9 cellular contexts compared by ENCODE assay signal in genomic region chr21:32371913-32372314, GRCh38. TPM values are rescaled to one million over a fixed set of nuclear protein-coding genes. Genes with fewer than 3 reads are reported as not detected.
DNase-seq lines count a peak whose midpoint lies in the region; ATAC-seq, FAIRE-seq and TF ChIP-seq lines count a peak whose summit lies in the region.
"Had no signal": no experiment of that assay in that cellular context is flagged by ENCODE, and none has a peak within 500 bp of the region (broad histone marks: within the 10 kb centered on the region; RNA-seq: fewer than 3 reads in every experiment).

No MANE protein-coding gene starts in this region.

- TSS peak; percentile 39 for BruUV-seq in endothelial cell of umbilical vein (replicated peaks; lab: Mats Ljungman, UMichigan)

- no peaks in the 10 kb centered on the region for H3K4me1 Mint-ChIP-seq in CD4-positive, alpha-beta T cell (ENCODE audit: low read depth)

- no peaks in the 10 kb centered on the region for H3K27me3 Mint-ChIP-seq in CD4-positive, alpha-beta T cell

- peaks cover 79 to 100% (median 98%) of the 10 kb centered on the region in 11 experiments for H3K36me3 ChIP-seq in BLaER1 treated with 17β-estradiol and CSF1 and Interleukin-3, amounts not matched to agents 10 nM and 100 nM
- H3K36me3 ChIP-seq in endothelial cell of umbilical vein (ENCODE audit: control insufficient read depth in 2 of 2, extremely low read depth in 1 of 2, insufficient read depth in 2 of 2, low read length in 2 of 2) (peaks cover 6 to 8% of the 10 kb centered on the region in 2 experiments), pancreas (peaks cover 0 to 37% (median 22%) of the 10 kb centered on the region in 3 donors)

- H3K4me3 ChIP-seq in BLaER1 treated with 17β-estradiol and CSF1 and Interleukin-3, amounts not matched to agents 10 nM and 100 nM = no peak overlapping the region
- H3K4me3 ChIP-seq in endothelial cell of umbilical vein (replicated peaks in 1 of 3; ENCODE audit: insufficient read depth in 1 of 3, low read depth in 1 of 3, low read length in 3 of 3) (no peak overlapping the region), pancreas (no peak overlapping the region)

- dilution Hi-C loops in endothelial cell of umbilical vein (cut with MboI; ENCODE audit: extremely low pct_ligation_motif_present, low sequenced_read_pairs) = no loop called here

- H3K27me3 ChIP-seq in BLaER1 treated with 17β-estradiol and CSF1 and Interleukin-3, amounts not matched to agents 10 nM and 100 nM = no peaks in the 10 kb centered on the region
- H3K27me3 ChIP-seq in endothelial cell of umbilical vein (ENCODE audit: control insufficient read depth in 2 of 2, insufficient read depth in 2 of 2, low read length in 2 of 2) = no peaks in the 10 kb centered on the region
- no peaks in the 10 kb centered on the region for H3K27me3 ChIP-seq in pancreas
- H3K27me3 ChIP-seq in CD4-positive, alpha-beta T cell (ENCODE audit: control insufficient read depth, insufficient read depth, low read length) = no peaks in the 10 kb centered on the region

- H3K36me3 Mint-ChIP-seq in CD4-positive, alpha-beta T cell (ENCODE audit: low read depth) = peaks cover 92% of the 10 kb centered on the region

- peaks cover 3% of the 10 kb centered on the region for H3K79me2 ChIP-seq in endothelial cell of umbilical vein (ENCODE audit: control insufficient read depth, insufficient read depth, low read length)

- peak; percentile 43 for TF ChIP-seq POLR2A in endothelial cell of umbilical vein (IDR thresholded peaks at IDR 0.05; ENCODE audit: low read depth, low read length)

- intact Hi-C loops in endothelial cell of umbilical vein (cut with micrococcal nuclease) (loop anchor here (1.0 kb wide), 1 partner anchor 152 kb away; no protein-coding TSS in a partner anchor), pancreas (cut with DNase I) (no loop called here)
- intact Hi-C loops in CD4-positive, alpha-beta T cell (cut with DNase I, micrococcal nuclease) = no loop called here

- peak overlapping the region; percentile 33 for H2AFZ ChIP-seq in endothelial cell of umbilical vein (ENCODE audit: low read depth, low read length)

- ATAC-seq in pancreas = peak in 3 of 4 donors; percentile 28 to 79 (median 48)
- ATAC-seq in GM18868 (IDR thresholded peaks at IDR 0.05; ENCODE audit: unreplicated experiment) = no peak
- no peak for ATAC-seq in GM18907 (IDR thresholded peaks at IDR 0.05; ENCODE audit: unreplicated experiment)
- ATAC-seq in CD4-positive, alpha-beta T cell (ENCODE audit: poor library complexity) = no peak

- no peak overlapping the region for H3K9ac ChIP-seq in BLaER1 treated with 17β-estradiol and CSF1 and Interleukin-3, amounts not matched to agents 10 nM and 100 nM
- peak overlapping the region; percentile 56 for H3K9ac ChIP-seq in endothelial cell of umbilical vein (replicated peaks; ENCODE audit: extremely low read depth, insufficient read depth, low read length)

- peaks cover 0 to 60% (median 9%) of the 10 kb centered on the region in 11 experiments; a peak in 9 of 22 replicates for H4K20me1 ChIP-seq in BLaER1 treated with 17β-estradiol and CSF1 and Interleukin-3, amounts not matched to agents 10 nM and 100 nM
- H4K20me1 ChIP-seq in endothelial cell of umbilical vein (replicated peaks; ENCODE audit: control insufficient read depth, extremely low read depth, insufficient read depth, low read length) = no peaks in the 10 kb centered on the region

- no peaks in the 10 kb centered on the region for H3K9me1 ChIP-seq in endothelial cell of umbilical vein (replicated peaks; ENCODE audit: control insufficient read depth, extremely low read depth, insufficient read depth, low read length)

- peak overlapping the region in 7 of 11 experiments; percentile 15 to 55 (median 35); a peak in 9 of 22 replicates for H3K4me2 ChIP-seq in BLaER1 treated with 17β-estradiol and CSF1 and Interleukin-3, amounts not matched to agents 10 nM and 100 nM
- peak overlapping the region; percentile 37 for H3K4me2 ChIP-seq in endothelial cell of umbilical vein (ENCODE audit: insufficient read depth, low read length)

- no peak overlapping the region for H3K27ac Mint-ChIP-seq in CD4-positive, alpha-beta T cell

- TF ChIP-seq CTCF in endothelial cell of umbilical vein (IDR thresholded peaks at IDR 0.05; ENCODE audit: extremely low read depth in 1 of 2, insufficient read depth in 1 of 2, low read depth in 1 of 2, low read length in 2 of 2) (no peak), pancreas (IDR thresholded peaks at IDR 0.05) (no peak)
- TF ChIP-seq CTCF in CD4-positive, alpha-beta T cell (IDR thresholded peaks at IDR 0.05) = no peak

- 78 to 83% methylated on average over 6 of the region's 6 CpGs for WGBS in pancreas, 2 donors

- CTCF ChIA-PET in endothelial cell of umbilical vein (lab: Charles Lee) = interaction anchor here (0.9 to 2.4 kb wide), 10 partner anchors 8 to 229 kb away, joined by 3 to 38 read pairs (median 5); partner anchors contain the start of gene URB1
- CTCF ChIA-PET in CD4-positive, alpha-beta T cell (lab: Charles Lee) = no interaction called here

- POLR2A ChIA-PET in endothelial cell of umbilical vein (lab: Charles Lee) = no interaction called here
- POLR2A ChIA-PET in CD4-positive, alpha-beta T cell (lab: Charles Lee) = no interaction called here

- no peak overlapping the region for H3K4me3 Mint-ChIP-seq in CD4-positive, alpha-beta T cell

- FAIRE-seq in endothelial cell of umbilical vein (lab: Jason Lieb, UNC) (peak; percentile 76), pancreas (lab: Jason Lieb, UNC) (no peak)
- FAIRE-seq: colon had no signal

- no peaks in the 10 kb centered on the region for H3K9me3 Mint-ChIP-seq in CD4-positive, alpha-beta T cell

- DNase-seq in NOMO-1 (lab: John Stamatoyannopoulos, UW; ENCODE audit: unreplicated experiment in 2 of 2) = peak; percentile 48 to 90
- peak; percentile 98 for DNase-seq in endothelial cell of umbilical vein (ENCODE audit: low read depth, low spot score)
- DNase-seq in pancreas = no peak
- DNase-seq in CD4-positive, alpha-beta T cell = no peak
- DNase-seq in NCI-H1092 (lab: John Stamatoyannopoulos, UW) = no peak

- H3K4me1 ChIP-seq in BLaER1 treated with 17β-estradiol and CSF1 and Interleukin-3, amounts not matched to agents 10 nM and 100 nM = peaks cover 12 to 33% (median 22%) of the 10 kb centered on the region in 10 experiments
- H3K4me1 ChIP-seq in endothelial cell of umbilical vein (ENCODE audit: control insufficient read depth, extremely low read depth, insufficient read depth, low read length) (peaks cover 29% of the 10 kb centered on the region), pancreas (no peaks in the 10 kb centered on the region)

- H3K27ac ChIP-seq in BLaER1 treated with 17β-estradiol and CSF1 and Interleukin-3, amounts not matched to agents 10 nM and 100 nM = peak overlapping the region in 8 of 11 experiments; percentile 19 to 47 (median 31); a peak in 12 of 22 replicates
- H3K27ac ChIP-seq in endothelial cell of umbilical vein (ENCODE audit: insufficient read depth, low read depth, low read length) (peak overlapping the region; percentile 93), pancreas (peak overlapping the region in 1 of 4 donors; percentile 13)
- no peak overlapping the region for H3K27ac ChIP-seq in CD4-positive, alpha-beta T cell (ENCODE audit: low read depth, low read length)

- H3K9me3 ChIP-seq in BLaER1 treated with 17β-estradiol and CSF1 and Interleukin-3, amounts not matched to agents 10 nM and 100 nM (replicated peaks in 1 of 11) = no peaks in the 10 kb centered on the region
- H3K9me3 ChIP-seq in endothelial cell of umbilical vein (replicated peaks; ENCODE audit: control insufficient read depth, insufficient read depth, low read length) (no peaks in the 10 kb centered on the region), pancreas (no peaks in the 10 kb centered on the region)
- no peaks in the 10 kb centered on the region for H3K9me3 ChIP-seq in CD4-positive, alpha-beta T cell (ENCODE audit: control insufficient read depth, low read length)

TF ChIP-seq in endothelial cell of umbilical vein, 7 proteins besides CTCF, POLR2A, EP300 and RAD21:
- TF ChIP-seq FOS (IDR thresholded peaks at IDR 0.05; ENCODE audit: borderline replicate concordance, insufficient read depth, low read length) = peak; percentile 60
- TF ChIP-seq EZH2 (IDR thresholded peaks at IDR 0.05; ENCODE audit: borderline replicate concordance, low read depth, low read length, severe bottlenecking) = no peak
- no peak for TF ChIP-seq MAX (IDR thresholded peaks at IDR 0.05; ENCODE audit: insufficient read depth, insufficient read length)
- no peak for TF ChIP-seq JUN (IDR thresholded peaks at IDR 0.05; ENCODE audit: borderline replicate concordance, insufficient read depth, insufficient read length, low read depth)
TF ChIP-seq in endothelial cell of umbilical vein: peak in this region for 1.

RNA-seq across cellular contexts. Expression of gene URB1, which starts 20.9 kb away (rescaled TPM):
- total RNA-seq in endothelial cell of umbilical vein = 21.4 and 27.3 TPM in 2 replicates
- 8.0 and 8.3 TPM in 2 replicates for polyA plus RNA-seq in endothelial cell of umbilical vein
- 6.2 and 6.3 TPM in 2 replicates for polyA plus RNA-seq in endothelial cell of umbilical vein (2011; cell fraction: cytosol; rRNA removed)
- polyA plus RNA-seq in endothelial cell of umbilical vein (2011; cell fraction: nucleus; rRNA removed) = 19.7 and 22.7 TPM in 2 replicates
- 11.0 and 11.1 TPM in 2 replicates for polyA plus RNA-seq in endothelial cell of umbilical vein (2012)
- polyA minus RNA-seq in endothelial cell of umbilical vein = 21.8 and 25.2 TPM in 2 replicates
- 14.5 TPM for polyA minus RNA-seq in endothelial cell of umbilical vein (2011; cell fraction: cytosol; rRNA and poly(A)+ RNA removed)
- 27.3 and 29.6 TPM in 2 replicates for polyA minus RNA-seq in endothelial cell of umbilical vein (2011; cell fraction: nucleus; rRNA and poly(A)+ RNA removed)
- total RNA-seq in pancreas = 10 to 100 TPM in 1 of 6 donors, 1 to 10 TPM in 5; 5.9 to 11.0 (median 8.0) TPM
- polyA plus RNA-seq in pancreas = 1 to 10 TPM; 2.9 to 4.7 TPM
- 1 to 10 TPM; 5.4 to 5.7 TPM for total RNA-seq in CD4-positive, alpha-beta T cell

RNA-seq across cellular contexts. Expression of gene EVA1C, which starts 40.6 kb away (rescaled TPM):
- total RNA-seq in endothelial cell of umbilical vein (31.7 and 38.6 TPM in 2 replicates), pancreas (10 to 100 TPM in 3 of 6 donors, 1 to 10 TPM in 3; 7.9 to 13.4 (median 10.6) TPM)
- polyA plus RNA-seq in endothelial cell of umbilical vein (22.8 and 29.8 TPM in 2 replicates), pancreas (10 to 100 TPM; 20.7 to 35.9 TPM)
- polyA plus RNA-seq in endothelial cell of umbilical vein (2011; cell fraction: cytosol; rRNA removed) = 28.8 and 32.0 TPM in 2 replicates
- 31.4 and 32.5 TPM in 2 replicates for polyA plus RNA-seq in endothelial cell of umbilical vein (2011; cell fraction: nucleus; rRNA removed)
- polyA plus RNA-seq in endothelial cell of umbilical vein (2012) = 48.2 and 52.3 TPM in 2 replicates
- 29.1 and 34.6 TPM in 2 replicates for polyA minus RNA-seq in endothelial cell of umbilical vein
- polyA minus RNA-seq in endothelial cell of umbilical vein (2011; cell fraction: cytosol; rRNA and poly(A)+ RNA removed) = 33.8 TPM
- polyA minus RNA-seq in endothelial cell of umbilical vein (2011; cell fraction: nucleus; rRNA and poly(A)+ RNA removed) = 62.3 and 65.1 TPM in 2 replicates
- total RNA-seq in CD4-positive, alpha-beta T cell = 10 to 100 TPM; 11.1 to 12.7 TPM

Comparison
In these comparisons a context has a peak if more than half of its experiments do, and no peak if none do; other contexts are left out.
1. DNase-seq: peak in NOMO-1 (2 of 2) and endothelial cell of umbilical vein (single experiment); none in pancreas (0 of 6), CD4-positive, alpha-beta T cell (0 of 10) and NCI-H1092 (single experiment).
2. ATAC-seq: peak in pancreas (3 of 4); none in GM18868 (single experiment), GM18907 (single experiment) and CD4-positive, alpha-beta T cell (single experiment).